ENCODE assay signal across 12 cellular contexts in the genomic region with DNA sequence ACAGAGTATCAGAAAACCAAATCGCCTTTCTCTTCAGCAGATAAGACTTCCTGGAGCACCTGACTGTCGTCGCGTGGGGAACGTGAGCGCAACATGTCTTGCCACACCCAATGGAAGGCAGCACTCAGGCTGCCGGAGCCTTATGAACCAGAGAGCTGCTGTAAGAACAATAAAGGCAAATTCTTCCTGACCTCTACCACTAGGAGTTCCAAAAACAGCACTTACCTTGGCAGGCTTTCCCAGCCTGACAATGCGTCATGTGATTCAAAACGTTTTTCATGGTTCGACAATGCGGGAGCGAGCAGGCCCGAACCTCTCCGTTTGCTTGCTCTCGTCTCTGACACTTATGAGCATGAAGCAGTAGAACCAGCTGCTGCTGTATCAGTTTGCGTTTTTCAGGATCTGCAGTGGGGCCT.
DNase-seq lines count a peak whose midpoint lies in the region; ATAC-seq and TF ChIP-seq lines count a peak whose summit lies in the region.
"Had no signal": no experiment of that assay in that cellular context is flagged by ENCODE, and none has a peak within 500 bp of the region (broad histone marks: within the 10 kb centered on the region; RNA-seq: fewer than 3 reads in every experiment).

No MANE protein-coding gene starts in this region.

- intact Hi-C loops in heart left ventricle (cut with DNase I) = loop anchor here in 4 of 10 donors (2.0 to 10.0 kb wide), 4 partner anchors 30 to 84 kb away; no protein-coding TSS in a partner anchor
- intact Hi-C loops in psoas muscle (cut with DNase I) = no loop called here

- peaks cover 26% of the 10 kb centered on the region; the same call in 1 of the 2 replicates for H4K20me1 ChIP-seq in GM23248 (ENCODE audit: insufficient read depth)

- H3K27me3 Mint-ChIP-seq in activated CD8-positive, alpha-beta memory T cell treated with anti-CD3 and anti-CD28 coated beads, Interleukin-2, amount 10 ng/mL, durations not matched to agents 7 days and 5 days = peaks cover 9% of the 10 kb centered on the region

- no peaks in the 10 kb centered on the region for H3K9me3 Mint-ChIP-seq in activated CD8-positive, alpha-beta memory T cell treated with anti-CD3 and anti-CD28 coated beads, Interleukin-2, amount 10 ng/mL, durations not matched to agents 7 days and 5 days (ENCODE audit: low read depth)
- H3K9me3 Mint-ChIP-seq: activated CD4-positive, alpha-beta T cell treated with anti-CD3 and anti-CD28 coated beads, Interleukin-2, amount 10 ng/mL, durations not matched to agents 24 days and 14 days; nephron had no signal

- TF ChIP-seq CTCF in cardiac fibroblast (IDR thresholded peaks at IDR 0.05; ENCODE audit: low read depth, low read length) = no peak
- peak in 9 of 12 donors; percentile 6 to 51 (median 28) for TF ChIP-seq CTCF in heart left ventricle (IDR thresholded peaks at IDR 0.05)
- TF ChIP-seq CTCF in psoas muscle (IDR thresholded peaks at IDR 0.05) = peak; percentile 26

- TF ChIP-seq POLR2A in heart left ventricle (IDR thresholded peaks at IDR 0.05) = peak in 1 of 2 donors; percentile 21

- H3K4me3 ChIP-seq in cardiac fibroblast (replicated peaks in 1 of 2; ENCODE audit: low read depth in 2 of 2, low read length in 2 of 2) (no peak overlapping the region), heart left ventricle (peak overlapping the region in 3 of 12 donors; percentile 3 to 38 (median 8)), psoas muscle (no peak overlapping the region), GM23248 (no peak overlapping the region)

- H3K4me3 Mint-ChIP-seq in activated CD8-positive, alpha-beta memory T cell treated with anti-CD3 and anti-CD28 coated beads, Interleukin-2, amount 10 ng/mL, durations not matched to agents 7 days and 5 days = no peak overlapping the region
- H3K4me3 Mint-ChIP-seq: activated CD4-positive, alpha-beta T cell treated with anti-CD3 and anti-CD28 coated beads, Interleukin-2, amount 10 ng/mL, durations not matched to agents 24 days and 14 days; nephron had no signal

- no peak overlapping the region for H3K27ac Mint-ChIP-seq in activated CD8-positive, alpha-beta memory T cell treated with anti-CD3 and anti-CD28 coated beads, Interleukin-2, amount 10 ng/mL, durations not matched to agents 7 days and 5 days

- H3K9me3 ChIP-seq in heart left ventricle (no peaks in the 10 kb centered on the region), psoas muscle (no peaks in the 10 kb centered on the region), GM23248 (ENCODE audit: low read depth) (no peaks in the 10 kb centered on the region)

- DNase-seq in ELF-1 (ENCODE audit: low read depth, low spot score) (peak; percentile 17), cardiac fibroblast (ENCODE audit: low read depth in 2 of 2) (peak; percentile 49 to 50), heart left ventricle (peak in 4 of 5 donors; percentile 57 to 67 (median 60)), psoas muscle (peak; percentile 40 to 69), NCI-H2029 (lab: John Stamatoyannopoulos, UW) (no peak), GM23248 (no peak)
- no peak for DNase-seq in activated CD8-positive, alpha-beta memory T cell treated with anti-CD3 and anti-CD28 coated beads, Interleukin-2, amount 10 ng/mL, durations not matched to agents 7 days and 5 days
- DNase-seq: activated CD4-positive, alpha-beta T cell treated with anti-CD3 and anti-CD28 coated beads, Interleukin-2, amount 10 ng/mL, durations not matched to agents 24 days and 14 days; activated gamma-delta T cell treated with Interleukin-2 at 50 U/mL for 16 hours; stimulated activated CD4-positive, alpha-beta T cell treated with anti-CD3 and anti-CD28 coated beads, Interleukin-1b, Interleukin-23, amount 100 ng/mL, for 48 hours had no signal

- H3K79me2 ChIP-seq in GM23248 (ENCODE audit: insufficient read depth) = peaks cover 100% of the 10 kb centered on the region

- H3K9me2 ChIP-seq in GM23248 (ENCODE audit: insufficient read depth) = no peaks in the 10 kb centered on the region

- H3K9ac ChIP-seq in GM23248 = no peak overlapping the region

- no peak overlapping the region for H2AFZ ChIP-seq in GM23248

- H3K4me1 Mint-ChIP-seq in activated CD8-positive, alpha-beta memory T cell treated with anti-CD3 and anti-CD28 coated beads, Interleukin-2, amount 10 ng/mL, durations not matched to agents 7 days and 5 days = peaks cover 50% of the 10 kb centered on the region

- H3K4me1 ChIP-seq in heart left ventricle = peaks cover 0 to 60% (median 44%) of the 10 kb centered on the region in 12 donors
- peaks cover 48% of the 10 kb centered on the region for H3K4me1 ChIP-seq in psoas muscle
- peaks cover 11% of the 10 kb centered on the region; the same call in 1 of the 2 replicates for H3K4me1 ChIP-seq in GM23248 (ENCODE audit: insufficient read depth)

- CTCF ChIA-PET in activated CD8-positive, alpha-beta memory T cell treated with anti-CD3 and anti-CD28 coated beads, Interleukin-2, amount 10 ng/mL, durations not matched to agents 7 days and 5 days (lab: Charles Lee) = no interaction called here

- peaks cover 10% of the 10 kb centered on the region; the same call in 1 of the 2 replicates for H3F3A ChIP-seq in GM23248 (ENCODE audit: insufficient read depth)

- H3K27me3 ChIP-seq in heart left ventricle = no peaks in the 10 kb centered on the region
- no peaks in the 10 kb centered on the region for H3K27me3 ChIP-seq in psoas muscle (ENCODE audit: insufficient read depth in 3 of 3, low read length in 2 of 3)
- no peaks in the 10 kb centered on the region for H3K27me3 ChIP-seq in GM23248 (replicated peaks; ENCODE audit: insufficient read depth)

- peak overlapping the region; percentile 19 to 72 (median 52) for H3K27ac ChIP-seq in heart left ventricle
- peak overlapping the region; percentile 56 for H3K27ac ChIP-seq in psoas muscle
- no peak overlapping the region for H3K27ac ChIP-seq in GM23248

- ATAC-seq in heart left ventricle (peak; percentile 60 to 90 (median 88)), psoas muscle (peak; percentile 83 to 91 (median 86)), GM18858 (IDR thresholded peaks at IDR 0.05; ENCODE audit: unreplicated experiment) (no peak)
- ATAC-seq in activated CD8-positive, alpha-beta memory T cell treated with anti-CD3 and anti-CD28 coated beads, Interleukin-2, amount 10 ng/mL, durations not matched to agents 7 days and 5 days = no peak

- H3K36me3 Mint-ChIP-seq in activated CD8-positive, alpha-beta memory T cell treated with anti-CD3 and anti-CD28 coated beads, Interleukin-2, amount 10 ng/mL, durations not matched to agents 7 days and 5 days = peaks cover 37% of the 10 kb centered on the region

- 28 to 38% (median 33%) methylated on average over 16 of the region's 16 CpGs for WGBS in heart left ventricle, 4 donors
- WGBS in psoas muscle, 3 donors = 24 to 39% (median 27%) methylated on average over 16 of the region's 16 CpGs
- 81% methylated on average over 16 of the region's 16 CpGs for WGBS in GM23248 (ENCODE audit: low coverage in 1 of 2, low lambda C conversion rate in 2 of 2, missing lambda C conversion rate in 2 of 2), 2 experiments

- in situ Hi-C loops in GM23248 (cut with MboI) = no loop called here

- H3K36me3 ChIP-seq in heart left ventricle (peaks cover 0 to 49% (median 44%) of the 10 kb centered on the region in 9 donors), psoas muscle (ENCODE audit: insufficient read depth in 1 of 2, low read depth in 1 of 2) (peaks cover 0 to 41% of the 10 kb centered on the region in 2 donors), GM23248 (ENCODE audit: low read depth) (peaks cover 21% of the 10 kb centered on the region)

- H3K4me2 ChIP-seq in GM23248 (ENCODE audit: unreplicated experiment) = no peak overlapping the region

Comparison
In these comparisons a context has a peak if more than half of its experiments do, and no peak if none do; other contexts are left out.
1. DNase-seq: peak in ELF-1 (single experiment), cardiac fibroblast (2 of 2), heart left ventricle (4 of 5) and psoas muscle (2 of 2); none in activated CD8-positive, alpha-beta memory T cell treated with anti-CD3 and anti-CD28 coated beads, Interleukin-2, amount 10 ng/mL, durations not matched to agents 7 days and 5 days (single experiment), NCI-H2029 (single experiment) and GM23248 (single experiment).
2. ATAC-seq: peak in heart left ventricle (4 of 4) and psoas muscle (4 of 4); none in GM18858 (single experiment) and activated CD8-positive, alpha-beta memory T cell treated with anti-CD3 and anti-CD28 coated beads, Interleukin-2, amount 10 ng/mL, durations not matched to agents 7 days and 5 days (single experiment).